ENCODE assay signal across 9 cellular contexts in the genomic region with DNA sequence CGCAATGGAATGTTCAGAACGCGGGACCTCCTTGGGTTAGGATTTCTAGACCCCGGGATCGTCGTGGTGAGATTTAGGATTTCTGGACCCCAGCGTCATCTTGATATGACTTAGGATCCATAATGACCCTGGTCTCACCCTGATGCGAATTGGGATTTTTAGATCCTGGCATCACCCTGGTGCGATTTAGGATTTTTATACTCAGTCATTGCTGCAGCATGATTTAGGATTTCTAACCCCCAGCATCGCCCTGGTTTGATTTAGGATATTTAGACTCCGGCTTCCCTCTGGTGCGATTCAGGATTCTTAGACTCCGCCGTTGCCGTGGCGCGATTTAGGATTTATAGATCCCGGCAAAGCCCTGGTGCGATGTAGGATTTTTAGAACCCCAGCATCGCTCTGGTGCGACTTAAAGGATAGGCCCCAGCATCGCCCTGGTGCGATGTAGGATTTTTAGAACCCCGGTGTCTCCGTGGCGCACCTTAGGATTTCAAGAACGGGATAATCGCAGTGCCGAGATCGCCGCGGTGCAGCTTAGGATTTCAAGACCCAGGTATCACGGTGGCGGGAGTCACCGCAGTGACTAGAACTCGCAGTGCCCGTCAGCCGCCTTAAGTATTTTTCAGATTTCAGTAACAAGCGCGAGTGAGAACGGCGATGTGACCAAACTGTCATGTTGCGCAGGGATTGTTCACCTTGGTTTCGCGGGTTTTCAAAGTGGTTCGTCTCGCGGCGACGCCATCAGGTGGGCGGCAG.
A peak's percentile ranks its signal among the peaks of the same experiment; 100 is the strongest.
DNase-seq lines count a peak whose midpoint lies in the region; ATAC-seq lines count a peak whose summit lies in the region.
"Had no signal": no experiment of that assay in that cellular context is flagged by ENCODE, and none has a peak within 500 bp of the region (broad histone marks: within the 10 kb centered on the region; RNA-seq: fewer than 3 reads in every experiment).

No MANE protein-coding gene starts in this region.

- H3K4me1 ChIP-seq in BLaER1 treated with 17β-estradiol and CSF1 and Interleukin-3, amounts not matched to agents 10 nM and 100 nM, result no peaks in the 10 kb centered on the region
- H3K4me1 ChIP-seq in HUES6 (ENCODE audit: control insufficient read depth, insufficient read depth, low read length) (peaks cover 25% of the 10 kb centered on the region), duodenal mucosa (ENCODE audit: control insufficient read depth in 1 of 2, insufficient read depth in 2 of 2, low read length in 2 of 2) (peaks cover 8 to 9% of the 10 kb centered on the region in 2 donors), neuron (ENCODE audit: insufficient read depth, low read length) (peaks cover 13% of the 10 kb centered on the region)
- H3K4me1 ChIP-seq: thyroid gland had no signal

- no peaks in the 10 kb centered on the region for H4K20me1 ChIP-seq in BLaER1 treated with 17β-estradiol and CSF1 and Interleukin-3, amounts not matched to agents 10 nM and 100 nM

- peaks cover 0 to 29% (median 19%) of the 10 kb centered on the region in 11 experiments; a peak in 13 of 22 replicates for H3K27me3 ChIP-seq in BLaER1 treated with 17β-estradiol and CSF1 and Interleukin-3, amounts not matched to agents 10 nM and 100 nM
- H3K27me3 ChIP-seq in HUES6 (ENCODE audit: control insufficient read depth, insufficient read depth, low read length), result peaks cover 25% of the 10 kb centered on the region
- H3K27me3 ChIP-seq in duodenal mucosa (ENCODE audit: control insufficient read depth in 1 of 2, insufficient read depth in 2 of 2, low read length in 2 of 2), result peaks cover 0 to 4% of the 10 kb centered on the region in 2 donors
- no peaks in the 10 kb centered on the region for H3K27me3 ChIP-seq in neuron (ENCODE audit: insufficient read depth, low read length)
- H3K27me3 ChIP-seq: thyroid gland had no signal

- no peak overlapping the region for H3K9ac ChIP-seq in BLaER1 treated with 17β-estradiol and CSF1 and Interleukin-3, amounts not matched to agents 10 nM and 100 nM
- H3K9ac ChIP-seq in HUES6 (ENCODE audit: low read length) (peak overlapping the region; percentile 84), duodenal mucosa (ENCODE audit: low read depth in 1 of 2, low read length in 2 of 2) (no peak overlapping the region)

- ATAC-seq in GM21723 (IDR thresholded peaks at IDR 0.05; ENCODE audit: unreplicated experiment), result no peak
- ATAC-seq in HG02981 (IDR thresholded peaks at IDR 0.05; ENCODE audit: unreplicated experiment), result no peak
- ATAC-seq in HG03460 (IDR thresholded peaks at IDR 0.05; ENCODE audit: unreplicated experiment), result no peak

- H3K36me3 ChIP-seq in BLaER1 treated with 17β-estradiol and CSF1 and Interleukin-3, amounts not matched to agents 10 nM and 100 nM, result 0 out of 22 replicates have a peak, but pooled peaks cover 0 to 4% (median 0%) of the 10 kb centered on the region in 11 experiments
- H3K36me3 ChIP-seq in HUES6 (ENCODE audit: control insufficient read depth, insufficient read depth, low read length), result peaks cover 22% of the 10 kb centered on the region
- H3K36me3 ChIP-seq in duodenal mucosa (ENCODE audit: control insufficient read depth in 1 of 2, insufficient read depth in 2 of 2, low read length in 2 of 2), result peaks cover 2 to 7% of the 10 kb centered on the region in 2 donors
- H3K36me3 ChIP-seq in neuron (ENCODE audit: insufficient read depth, low read length), result peaks cover 7% of the 10 kb centered on the region
- H3K36me3 ChIP-seq: thyroid gland had no signal

- H3K27ac ChIP-seq in BLaER1 treated with 17β-estradiol and CSF1 and Interleukin-3, amounts not matched to agents 10 nM and 100 nM, result no peak overlapping the region
- H3K27ac ChIP-seq in HUES6 (ENCODE audit: low read depth, low read length) (no peak overlapping the region), duodenal mucosa (ENCODE audit: low read depth, low read length) (no peak overlapping the region)
- H3K27ac ChIP-seq: thyroid gland had no signal

- peaks cover 37 to 45% (median 43%) of the 10 kb centered on the region in 11 experiments for H3K9me3 ChIP-seq in BLaER1 treated with 17β-estradiol and CSF1 and Interleukin-3, amounts not matched to agents 10 nM and 100 nM (replicated peaks in 1 of 11)
- peaks cover 9% of the 10 kb centered on the region; the same call in 1 of the 2 replicates for H3K9me3 ChIP-seq in HUES6 (ENCODE audit: control insufficient read depth, insufficient read depth, low read depth, low read length)
- no peaks in the 10 kb centered on the region for H3K9me3 ChIP-seq in duodenal mucosa (ENCODE audit: control insufficient read depth in 1 of 2, low read length in 2 of 2)
- no peaks in the 10 kb centered on the region for H3K9me3 ChIP-seq in neuron (ENCODE audit: low read length)
- H3K9me3 ChIP-seq: thyroid gland had no signal

- H3K4me3 ChIP-seq in BLaER1 treated with 17β-estradiol and CSF1 and Interleukin-3, amounts not matched to agents 10 nM and 100 nM, result peak overlapping the region in 6 of 10 experiments; percentile 16 to 33 (median 18); a peak in 5 of 20 replicates
- H3K4me3 ChIP-seq in HUES6 (ENCODE audit: low read depth, low read length) (peak overlapping the region; percentile 73), duodenal mucosa (ENCODE audit: low read depth in 1 of 2, low read length in 2 of 2) (peak overlapping the region; percentile 36 to 63), neuron (ENCODE audit: low read length) (peak overlapping the region; percentile 61)

- no peak for DNase-seq in UCSD-AML1 (lab: John Stamatoyannopoulos, UW; ENCODE audit: unreplicated experiment)

- H2AFZ ChIP-seq in neuron (ENCODE audit: low read depth, low read length), result no peak overlapping the region

- no peak overlapping the region for H3K4me2 ChIP-seq in BLaER1 treated with 17β-estradiol and CSF1 and Interleukin-3, amounts not matched to agents 10 nM and 100 nM

Comparison
In these comparisons a context has a peak if more than half of its experiments do, and no peak if none do; other contexts are left out.
1. H3K4me3 ChIP-seq: peak in every context shown above with its lines; median percentile 73 in HUES6; 61 in neuron; 50 in duodenal mucosa; 18 in BLaER1 treated with 17β-estradiol and CSF1 and Interleukin-3, amounts not matched to agents 10 nM and 100 nM.